2 cellular contexts compared by ENCODE assay signal in genomic region chr5:177300971-177301370, GRCh38.
TF ChIP-seq lines count a peak whose summit lies in the region.

No MANE protein-coding gene starts in this region.

TF ChIP-seq in liver, 16 proteins besides CTCF, POLR2A, EP300 and RAD21:
- TF ChIP-seq, protein P1, sequence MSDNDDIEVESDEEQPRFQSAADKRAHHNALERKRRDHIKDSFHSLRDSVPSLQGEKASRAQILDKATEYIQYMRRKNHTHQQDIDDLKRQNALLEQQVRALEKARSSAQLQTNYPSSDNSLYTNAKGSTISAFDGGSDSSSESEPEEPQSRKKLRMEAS (IDR thresholded peaks at IDR 0.05): no peak
- TF ChIP-seq TAF1 (conservative IDR thresholded peaks at IDR 0.05) (no peak), ATF3 (IDR thresholded peaks at IDR 0.05) (no peak), EGR1 (IDR thresholded peaks at IDR 0.05; ENCODE audit: low read depth in 2 of 2) (no peak), NR2F2 (IDR thresholded peaks at IDR 0.05) (no peak), GABPA (IDR thresholded peaks at IDR 0.05 in 1 of 2, conservative IDR thresholded peaks at IDR 0.05 in 1 of 2) (no peak), SP1 (IDR thresholded peaks at IDR 0.05) (no peak), FOXA2 (IDR thresholded peaks at IDR 0.05) (no peak), JUND (IDR thresholded peaks at IDR 0.05) (no peak), ZBTB33 (IDR thresholded peaks at IDR 0.05) (no peak), FOXA1 (IDR thresholded peaks at IDR 0.05) (no peak), HNF4G (IDR thresholded peaks at IDR 0.05) (no peak), YY1 (IDR thresholded peaks at IDR 0.05) (no peak), RXRA (IDR thresholded peaks at IDR 0.05) (no peak), HNF4A (conservative IDR thresholded peaks at IDR 0.05) (no peak)
- TF ChIP-seq, protein P2, sequence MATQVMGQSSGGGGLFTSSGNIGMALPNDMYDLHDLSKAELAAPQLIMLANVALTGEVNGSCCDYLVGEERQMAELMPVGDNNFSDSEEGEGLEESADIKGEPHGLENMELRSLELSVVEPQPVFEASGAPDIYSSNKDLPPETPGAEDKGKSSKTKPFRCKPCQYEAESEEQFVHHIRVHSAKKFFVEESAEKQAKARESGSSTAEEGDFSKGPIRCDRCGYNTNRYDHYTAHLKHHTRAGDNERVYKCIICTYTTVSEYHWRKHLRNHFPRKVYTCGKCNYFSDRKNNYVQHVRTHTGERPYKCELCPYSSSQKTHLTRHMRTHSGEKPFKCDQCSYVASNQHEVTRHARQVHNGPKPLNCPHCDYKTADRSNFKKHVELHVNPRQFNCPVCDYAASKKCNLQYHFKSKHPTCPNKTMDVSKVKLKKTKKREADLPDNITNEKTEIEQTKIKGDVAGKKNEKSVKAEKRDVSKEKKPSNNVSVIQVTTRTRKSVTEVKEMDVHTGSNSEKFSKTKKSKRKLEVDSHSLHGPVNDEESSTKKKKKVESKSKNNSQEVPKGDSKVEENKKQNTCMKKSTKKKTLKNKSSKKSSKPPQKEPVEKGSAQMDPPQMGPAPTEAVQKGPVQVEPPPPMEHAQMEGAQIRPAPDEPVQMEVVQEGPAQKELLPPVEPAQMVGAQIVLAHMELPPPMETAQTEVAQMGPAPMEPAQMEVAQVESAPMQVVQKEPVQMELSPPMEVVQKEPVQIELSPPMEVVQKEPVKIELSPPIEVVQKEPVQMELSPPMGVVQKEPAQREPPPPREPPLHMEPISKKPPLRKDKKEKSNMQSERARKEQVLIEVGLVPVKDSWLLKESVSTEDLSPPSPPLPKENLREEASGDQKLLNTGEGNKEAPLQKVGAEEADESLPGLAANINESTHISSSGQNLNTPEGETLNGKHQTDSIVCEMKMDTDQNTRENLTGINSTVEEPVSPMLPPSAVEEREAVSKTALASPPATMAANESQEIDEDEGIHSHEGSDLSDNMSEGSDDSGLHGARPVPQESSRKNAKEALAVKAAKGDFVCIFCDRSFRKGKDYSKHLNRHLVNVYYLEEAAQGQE (IDR thresholded peaks at IDR 0.05): no peak

TF ChIP-seq in HepG2, 621 proteins besides CTCF, POLR2A, EP300 and RAD21:
- TF ChIP-seq ZNF740 (CRISPR knock-in tag; IDR thresholded peaks at IDR 0.05) (no peak), AGO2 (optimal IDR thresholded peaks at IDR 0.05; ENCODE audit: low read depth, low read length) (no peak), HNRNPLL (IDR thresholded peaks at IDR 0.05; ENCODE audit: low read depth, low read length, poor library complexity, severe bottlenecking) (no peak)
